2 cellular contexts compared by ENCODE assay signal in genomic region chr1:151211972-151212705, GRCh38.
A peak's percentile ranks its signal among the peaks of the same experiment; 100 is the strongest.
TF ChIP-seq lines count a peak whose summit lies in the region.

No MANE protein-coding gene starts in this region.

TF ChIP-seq in K562, 482 proteins besides CTCF, POLR2A, EP300 and RAD21:
- TF ChIP-seq ZNF384 (IDR thresholded peaks at IDR 0.05; ENCODE audit: low read depth, low read length), result peak; percentile 69
- TF ChIP-seq IRF1 (CRISPR knock-in tag; IDR thresholded peaks at IDR 0.05; ENCODE audit: borderline replicate concordance), result no peak
- peak; percentile 32; the same call in 1 of the 2 replicates for TF ChIP-seq CTBP1 (IDR thresholded peaks at IDR 0.05; ENCODE audit: borderline replicate concordance)
- TF ChIP-seq HES1 (IDR thresholded peaks at IDR 0.05; ENCODE audit: low read depth), result peak; percentile 58; the same call in 1 of the 2 replicates
- 0 out of 2 replicates have a peak, but pooled peaks have one; percentile 45 for TF ChIP-seq ZBTB33 (CRISPR knock-in tag; IDR thresholded peaks at IDR 0.05)
- TF ChIP-seq ESRRA (IDR thresholded peaks at IDR 0.05; ENCODE audit: borderline replicate concordance, low read depth), result peak; percentile 55; the same call in 1 of the 2 replicates
- peak in 1 of 2 experiments; percentile 46; a peak in 3 of 4 replicates for TF ChIP-seq KDM1A (IDR thresholded peaks at IDR 0.05)
- TF ChIP-seq MECOM (CRISPR knock-in tag; IDR thresholded peaks at IDR 0.05), result no peak
- TF ChIP-seq FOXJ2 (tag; IDR thresholded peaks at IDR 0.05), result 0 out of 2 replicates have a peak, but pooled peaks have one; percentile 44
- TF ChIP-seq CXXC5 (CRISPR knock-in tag; IDR thresholded peaks at IDR 0.05), result peak; percentile 59; the same call in 1 of the 2 replicates
- TF ChIP-seq CREB1 (IDR thresholded peaks at IDR 0.05), result no peak
- no peak for TF ChIP-seq CREB1 (CRISPR knock-in tag; IDR thresholded peaks at IDR 0.05)
- TF ChIP-seq RCOR1 (IDR thresholded peaks at IDR 0.05; ENCODE audit: borderline replicate concordance in 1 of 2, low read depth in 2 of 2, low read length in 2 of 2), result peak in 1 of 2 experiments; percentile 81; a peak in 2 of 4 replicates
- TF ChIP-seq TEAD4 (IDR thresholded peaks at IDR 0.05; ENCODE audit: low read length), result peak; percentile 40; the same call in 1 of the 2 replicates
- TF ChIP-seq TEAD4 (CRISPR knock-in tag; IDR thresholded peaks at IDR 0.05; ENCODE audit: borderline replicate concordance), result no peak

TF ChIP-seq in SK-N-SH, 30 proteins besides CTCF, POLR2A, EP300 and RAD21:
- TF ChIP-seq ELF1 (IDR thresholded peaks at IDR 0.05) (no peak), CHD2 (IDR thresholded peaks at IDR 0.05; ENCODE audit: low read length, partially characterized antibody) (no peak), PBX3 (IDR thresholded peaks at IDR 0.05) (no peak), USF1 (IDR thresholded peaks at IDR 0.05; ENCODE audit: borderline replicate concordance, low read depth) (no peak), IRF3 (IDR thresholded peaks at IDR 0.05; ENCODE audit: low read depth, low read length) (no peak), NRF1 (IDR thresholded peaks at IDR 0.05; ENCODE audit: low read depth, low read length) (no peak), SIN3A (IDR thresholded peaks at IDR 0.05; ENCODE audit: borderline replicate concordance, low read depth, low read length) (no peak), MEF2A (IDR thresholded peaks at IDR 0.05; ENCODE audit: borderline replicate concordance, low read depth) (no peak), NFIC (IDR thresholded peaks at IDR 0.05; ENCODE audit: borderline replicate concordance) (no peak), GATA2 (CRISPR knock-in tag; IDR thresholded peaks at IDR 0.05) (no peak), TCF12 (IDR thresholded peaks at IDR 0.05) (no peak), RXRA (IDR thresholded peaks at IDR 0.05; ENCODE audit: borderline replicate concordance, low read depth) (no peak), JUND (IDR thresholded peaks at IDR 0.05) (no peak), SMC3 (IDR thresholded peaks at IDR 0.05; ENCODE audit: low read depth, low read length) (no peak), ZBTB33 (IDR thresholded peaks at IDR 0.05; ENCODE audit: borderline replicate concordance, low read depth) (no peak), FOXJ3 (CRISPR knock-in tag; IDR thresholded peaks at IDR 0.05) (no peak), FOXM1 (IDR thresholded peaks at IDR 0.05; ENCODE audit: low read depth) (no peak)
